In genomic region chr7:74438327-74438726, GRCh38 we compare ENCODE assay signal across 28 cellular contexts.
"Had no signal": no experiment of that assay in that cellular context is flagged by ENCODE, and none has a peak within 500 bp of the region (broad histone marks: within the 10 kb centered on the region; RNA-seq: fewer than 3 reads in every experiment).

No MANE protein-coding gene starts in this region.

- H3K4me1 Mint-ChIP-seq: endodermal cell had no signal

- H3K36me3 ChIP-seq: colonic mucosa, esophagus muscularis mucosa, esophagus squamous epithelium, gastrocnemius medialis, gastroesophageal sphincter, heart left ventricle, heart right ventricle had no signal

- H3K9me3 ChIP-seq: colonic mucosa, gastrocnemius medialis had no signal

- FAIRE-seq: colon, endometrium, frontal cortex had no signal

- DNase-seq: colonic mucosa; cortex of kidney; dermis blood vessel endothelial cell; effector CD4-positive, alpha-beta T cell; effector CD8-positive, alpha-beta T cell; effector memory CD4-positive, alpha-beta T cell; effector memory CD8-positive, alpha-beta T cell; endodermal cell; erythroblast; esophagus squamous epithelium; foreskin fibroblast; foreskin keratinocyte; foreskin melanocyte; gastrocnemius medialis; glutamatergic neuron; head of caudate nucleus; heart right ventricle had no signal

- H3K9me3 Mint-ChIP-seq: effector memory CD8-positive, alpha-beta T cell had no signal

- H3K27ac Mint-ChIP-seq: dendritic cell treated with granulocyte-macrophage colony-stimulating factor and Interleukin-4, amounts not matched to agents 40 ng/mL and 50 ng/mL, for 4 days; effector memory CD8-positive, alpha-beta T cell; endodermal cell had no signal

- H3K4me1 ChIP-seq: colonic mucosa, esophagus muscularis mucosa, esophagus squamous epithelium, foreskin keratinocyte, gastrocnemius medialis, gastroesophageal sphincter, heart left ventricle, heart right ventricle had no signal

- H3K4me3 ChIP-seq: colonic mucosa, coronary artery, dorsolateral prefrontal cortex, esophagus muscularis mucosa, esophagus squamous epithelium, gastrocnemius medialis, gastroesophageal sphincter, heart left ventricle, heart right ventricle had no signal

- H3K27ac ChIP-seq: colonic mucosa, coronary artery, dorsolateral prefrontal cortex, epithelial cell of prostate, esophagus muscularis mucosa, esophagus squamous epithelium, foreskin keratinocyte, gastrocnemius medialis, gastroesophageal sphincter, heart left ventricle, heart right ventricle had no signal

- ATAC-seq: effector memory CD8-positive, alpha-beta T cell; esophagus mucosa; foreskin keratinocyte; gastrocnemius medialis; gastroesophageal sphincter; heart left ventricle; heart right ventricle had no signal

- H3K27me3 ChIP-seq: colonic mucosa, dorsolateral prefrontal cortex, esophagus muscularis mucosa, foreskin keratinocyte, gastrocnemius medialis, gastroesophageal sphincter, heart right ventricle had no signal

- H3K4me3 Mint-ChIP-seq: dendritic cell treated with granulocyte-macrophage colony-stimulating factor and Interleukin-4, amounts not matched to agents 40 ng/mL and 50 ng/mL, for 4 days; effector memory CD8-positive, alpha-beta T cell; endodermal cell had no signal
